Comparison of ENCODE assay signal across 23 cellular contexts in genomic region chr4:22336822-22337221, GRCh38.
DNase-seq lines count a peak whose midpoint lies in the region; ATAC-seq, FAIRE-seq and TF ChIP-seq lines count a peak whose summit lies in the region.
"Had no signal": no experiment of that assay in that cellular context is flagged by ENCODE, and none has a peak within 500 bp of the region (broad histone marks: within the 10 kb centered on the region; RNA-seq: fewer than 3 reads in every experiment).

No MANE protein-coding gene starts in this region.

- H3K14ac ChIP-seq in H1 (ENCODE audit: insufficient read length), result no peak overlapping the region

- H3K9me2 ChIP-seq in GM23338 (ENCODE audit: insufficient read depth) (no peaks in the 10 kb centered on the region), Loucy (replicated peaks; ENCODE audit: low read depth, low read length) (no peaks in the 10 kb centered on the region)

- H3K9me3 Mint-ChIP-seq in GM23338 (peaks cover 4% of the 10 kb centered on the region), WTC11 (peaks cover 7% of the 10 kb centered on the region)
- H3K9me3 Mint-ChIP-seq: CD8-positive, alpha-beta T cell had no signal

- H3K18ac ChIP-seq in H1 (ENCODE audit: extremely low read depth, low read length), result no peak overlapping the region

- no peak overlapping the region for H3K4me3 Mint-ChIP-seq in GM23338
- no peak overlapping the region for H3K4me3 Mint-ChIP-seq in WTC11
- H3K4me3 Mint-ChIP-seq: CD4-positive, CD25-positive, alpha-beta regulatory T cell; CD8-positive, alpha-beta T cell had no signal

- H3K4me1 Mint-ChIP-seq in GM23338, result no peaks in the 10 kb centered on the region
- H3K4me1 Mint-ChIP-seq in WTC11, result no peaks in the 10 kb centered on the region
- H3K4me1 Mint-ChIP-seq: CD4-positive, CD25-positive, alpha-beta regulatory T cell had no signal

- H2BK120ac ChIP-seq in H1 (replicated peaks; ENCODE audit: low read depth, low read length), result no peak overlapping the region

- H3F3A ChIP-seq in GM23338 (replicated peaks; ENCODE audit: low read depth) (no peaks in the 10 kb centered on the region), Loucy (ENCODE audit: low read depth) (no peaks in the 10 kb centered on the region)

- H4K5ac ChIP-seq in H1 (ENCODE audit: insufficient read length, low read depth, low read length), result no peak overlapping the region

- H3K27ac Mint-ChIP-seq in GM23338 (no peak overlapping the region), WTC11 (no peak overlapping the region)
- H3K27ac Mint-ChIP-seq: CD4-positive, CD25-positive, alpha-beta regulatory T cell; CD8-positive, alpha-beta T cell had no signal

- H2AFZ ChIP-seq in GM23338 (no peak overlapping the region), Loucy (ENCODE audit: low read length) (no peak overlapping the region), H1 (ENCODE audit: low read length) (no peak overlapping the region)
- H2AFZ ChIP-seq: GM23248 had no signal

- H3K9ac ChIP-seq in Loucy (ENCODE audit: low read depth, low read length, poor library complexity, severe bottlenecking) (no peak overlapping the region), H1 (replicated peaks in 1 of 4; ENCODE audit: extremely low read depth in 1 of 4, low read depth in 3 of 4, low read length in 3 of 4) (no peak overlapping the region)
- H3K9ac ChIP-seq: GM23248 had no signal

- TF ChIP-seq RAD21 in H1 (IDR thresholded peaks at IDR 0.05 in 1 of 2, conservative IDR thresholded peaks at IDR 0.05 in 1 of 2; ENCODE audit: low read depth in 2 of 2, low read length in 2 of 2), result peak; percentile 36 to 41; a peak in 3 of 4 replicates

- peak; percentile 41 for DNase-seq in GM23338 (ENCODE audit: low spot score)
- no peak for DNase-seq in H1 (ENCODE audit: low read depth in 1 of 2, low spot score in 2 of 2)
- no peak for DNase-seq in WTC11 (ENCODE audit: low spot score)
- no peak for DNase-seq in upper lobe of right lung
- no peak for DNase-seq in GM10266 (ENCODE audit: extremely low spot score)
- DNase-seq: 8988T; ACHN; C1 segment of cervical spinal cord; Caco-2; CD4-positive, CD25-positive, alpha-beta regulatory T cell; CD8-positive, alpha-beta T cell; DMS79; EL; GDM1; GM23248; HCEC 1CT had no signal

- no peak for FAIRE-seq in H1 (lab: Jason Lieb, UNC)
- FAIRE-seq: A549, GM12891, GM18507, H54 had no signal

- no peak for TF ChIP-seq POLR2A in H1 (IDR thresholded peaks at IDR 0.05; ENCODE audit: control extremely low read depth in 1 of 2, low read depth in 2 of 2, low read length in 2 of 2)

- no peak overlapping the region for H4K91ac ChIP-seq in H1 (replicated peaks; ENCODE audit: insufficient read length, low read length)

- H2BK12ac ChIP-seq in H1 (ENCODE audit: low read depth, low read length), result no peak overlapping the region

- H3K27me3 Mint-ChIP-seq in GM23338 (ENCODE audit: insufficient read depth, low read depth, poor library complexity) (no peaks in the 10 kb centered on the region), WTC11 (ENCODE audit: low read depth) (no peaks in the 10 kb centered on the region)
- H3K27me3 Mint-ChIP-seq: CD4-positive, CD25-positive, alpha-beta regulatory T cell had no signal

- TF ChIP-seq CTCF in 22Rv1 (IDR thresholded peaks at IDR 0.05), result 0 out of 2 replicates have a peak, but pooled peaks have one; percentile 6
- peak; percentile 50 to 59 for TF ChIP-seq CTCF in GM23338 (conservative IDR thresholded peaks at IDR 0.05; ENCODE audit: low read depth in 2 of 2)
- 0 out of 2 replicates have a peak, but pooled peaks have one; percentile 22 for TF ChIP-seq CTCF in Loucy (conservative IDR thresholded peaks at IDR 0.05; ENCODE audit: low read length)
- peak; percentile 34 to 42 (median 41) for TF ChIP-seq CTCF in H1 (IDR thresholded peaks at IDR 0.05; ENCODE audit: control extremely low read depth in 1 of 3, insufficient read depth in 1 of 3, low read depth in 1 of 3, low read length in 3 of 3)
- TF ChIP-seq CTCF in WTC11 (IDR thresholded peaks at IDR 0.05), result no peak
- no peak for TF ChIP-seq CTCF in upper lobe of right lung (IDR thresholded peaks at IDR 0.05)
- TF ChIP-seq CTCF in GM10266 (IDR thresholded peaks at IDR 0.05; ENCODE audit: control insufficient read depth, insufficient read depth, low read depth, missing control alignments), result no peak

- no peak overlapping the region for H4K8ac ChIP-seq in H1 (ENCODE audit: extremely low read depth, insufficient read depth, low read length)

- H3K36me3 ChIP-seq in GM23338 (ENCODE audit: insufficient read depth) (no peaks in the 10 kb centered on the region), Loucy (ENCODE audit: insufficient read depth, low read length) (no peaks in the 10 kb centered on the region), H1 (ENCODE audit: control insufficient read depth in 2 of 4, insufficient read depth in 4 of 4, low read length in 3 of 4) (no peaks in the 10 kb centered on the region; a peak in 1 of 8 replicates), upper lobe of right lung (no peaks in the 10 kb centered on the region)

- no peak for TF ChIP-seq EP300 in H1 (IDR thresholded peaks at IDR 0.05; ENCODE audit: borderline replicate concordance in 1 of 2, low read depth in 2 of 2, low read length in 2 of 2)

- no peaks in the 10 kb centered on the region for H3K4me1 ChIP-seq in GM23338 (ENCODE audit: insufficient read depth)
- H3K4me1 ChIP-seq in Loucy (ENCODE audit: insufficient read depth, low read length, poor library complexity, severe bottlenecking), result no peaks in the 10 kb centered on the region
- no peaks in the 10 kb centered on the region for H3K4me1 ChIP-seq in H1 (replicated peaks in 1 of 4; ENCODE audit: control insufficient read depth in 3 of 4, insufficient read depth in 4 of 4, low read length in 3 of 4)
- no peaks in the 10 kb centered on the region for H3K4me1 ChIP-seq in upper lobe of right lung
- H3K4me1 ChIP-seq: A549, Caco-2 had no signal

- H3K4me2 ChIP-seq in GM23338 (no peak overlapping the region), Loucy (ENCODE audit: low read depth, low read length, poor library complexity, severe bottlenecking) (no peak overlapping the region), H1 (ENCODE audit: insufficient read depth in 1 of 2, low read depth in 2 of 2, low read length in 2 of 2) (no peak overlapping the region)
- H3K4me2 ChIP-seq: A549 had no signal

- no peak overlapping the region for H3K4me3 ChIP-seq in GM23338
- no peak overlapping the region for H3K4me3 ChIP-seq in Loucy (ENCODE audit: low read length, poor library complexity, severe bottlenecking)
- H3K4me3 ChIP-seq in H1 (ENCODE audit: extremely low read depth in 1 of 4, insufficient read depth in 2 of 4, low read depth in 3 of 4, low read length in 4 of 4), result no peak overlapping the region
- no peak overlapping the region for H3K4me3 ChIP-seq in upper lobe of right lung
- H3K4me3 ChIP-seq: A549, GM23248 had no signal

- no peaks in the 10 kb centered on the region for H3K9me3 ChIP-seq in Loucy (ENCODE audit: insufficient read depth, low read depth, low read length)
- H3K9me3 ChIP-seq in H1 (ENCODE audit: insufficient read depth in 2 of 2, low read depth in 1 of 2, low read length in 1 of 2), result no peaks in the 10 kb centered on the region; a peak in 1 of 4 replicates
- no peaks in the 10 kb centered on the region for H3K9me3 ChIP-seq in upper lobe of right lung
- H3K9me3 ChIP-seq: A549, Caco-2 had no signal

- intact Hi-C loops in upper lobe of right lung (cut with DNase I), result no loop called here

- POLR2A ChIA-PET in H1 (lab: Charles Lee; ENCODE audit: partially characterized antibody), result interaction anchor here (1.0 kb wide), 1 partner anchor 67 kb away, joined by 3 read pairs; no protein-coding TSS in a partner anchor
- POLR2A ChIA-PET in WTC11 (lab: Charles Lee), result no interaction called here

- H2BK15ac ChIP-seq in H1 (ENCODE audit: low read length), result no peak overlapping the region

- no peak overlapping the region for H3K56ac ChIP-seq in H1 (replicated peaks; ENCODE audit: insufficient read length, low read depth, low read length)

- H3K79me1 ChIP-seq in H1 (ENCODE audit: low read depth, low read length), result no peaks in the 10 kb centered on the region

- H3K27me3 ChIP-seq in GM23338 (ENCODE audit: insufficient read depth), result no peaks in the 10 kb centered on the region
- H3K27me3 ChIP-seq in Loucy (ENCODE audit: insufficient read depth, low read length, poor library complexity, severe bottlenecking), result no peaks in the 10 kb centered on the region
- H3K27me3 ChIP-seq in H1 (replicated peaks in 1 of 4; ENCODE audit: control insufficient read depth in 3 of 4, extremely low read depth in 1 of 4, insufficient read depth in 3 of 4, low read length in 3 of 4), result no peaks in the 10 kb centered on the region
- H3K27me3 ChIP-seq in upper lobe of right lung, result no peaks in the 10 kb centered on the region

- no peaks in the 10 kb centered on the region for H3K79me2 ChIP-seq in GM23338 (replicated peaks; ENCODE audit: insufficient read depth)
- no peaks in the 10 kb centered on the region for H3K79me2 ChIP-seq in Loucy (ENCODE audit: insufficient read depth, low read length)
- no peaks in the 10 kb centered on the region for H3K79me2 ChIP-seq in H1 (ENCODE audit: control insufficient read depth in 1 of 2, insufficient read depth in 2 of 2, low read length in 2 of 2)

- H4K20me1 ChIP-seq in GM23338 (replicated peaks; ENCODE audit: insufficient read depth) (no peaks in the 10 kb centered on the region), Loucy (ENCODE audit: insufficient read depth, low read length, poor library complexity, severe bottlenecking) (no peaks in the 10 kb centered on the region), H1 (replicated peaks in 1 of 2; ENCODE audit: control insufficient read depth in 1 of 2, insufficient read depth in 2 of 2, low read length in 2 of 2) (no peaks in the 10 kb centered on the region)

- H3K23ac ChIP-seq in H1 (ENCODE audit: insufficient read length), result no peak overlapping the region

- no peak overlapping the region for H2BK20ac ChIP-seq in H1 (ENCODE audit: low read length)

- ATAC-seq in GM23338 (no peak), WTC11 (no peak; the same call in 1 of the 2 replicates), upper lobe of right lung (no peak), HG02763 (IDR thresholded peaks at IDR 0.05; ENCODE audit: unreplicated experiment) (no peak)
- ATAC-seq: A549; CD8-positive, alpha-beta T cell had no signal

- no peak overlapping the region for H2AK5ac ChIP-seq in H1 (ENCODE audit: low read depth, low read length)

- 96% methylated on average over 6 of the region's 6 CpGs; no CpG with 5 or more reads in 1 of the 2 experiments for WGBS in H1 (ENCODE audit: extremely low coverage in 1 of 2, insufficient coverage in 1 of 2, insufficient read length in 1 of 2, insufficient replicate concordance in 2 of 2, low coverage in 1 of 2, low lambda C conversion rate in 2 of 2, missing lambda C conversion rate in 1 of 2), 2 experiments

- no peaks in the 10 kb centered on the region for H3K23me2 ChIP-seq in H1 (ENCODE audit: low read depth, low read length)

- CTCF ChIA-PET in H1 (lab: Charles Lee; ENCODE audit: partially characterized antibody) (interaction anchor here (0.8 to 4.1 kb wide), 8 partner anchors 10 to 340 kb away, joined by 3 to 20 read pairs (median 4); no protein-coding TSS in a partner anchor), WTC11 (lab: Charles Lee) (interaction anchor here (0.6 to 1.3 kb wide), 3 partner anchors 20 to 548 kb away, joined by 3 read pairs; no protein-coding TSS in a partner anchor)

- H3K4ac ChIP-seq in H1 (replicated peaks; ENCODE audit: insufficient read length, low read depth, low read length), result no peak overlapping the region

- H3K27ac ChIP-seq in 22Rv1, result no peak overlapping the region
- H3K27ac ChIP-seq in GM23338 (ENCODE audit: low read depth), result no peak overlapping the region
- no peak overlapping the region for H3K27ac ChIP-seq in H1 (ENCODE audit: low read depth, low read length)
- no peak overlapping the region for H3K27ac ChIP-seq in upper lobe of right lung
- H3K27ac ChIP-seq: A549, GM23248 had no signal

- H2BK5ac ChIP-seq in H1 (ENCODE audit: low read depth, low read length), result no peak overlapping the region

- H3K36me3 Mint-ChIP-seq in GM23338 (ENCODE audit: low read depth) (peaks cover 15% of the 10 kb centered on the region; the same call in 2 of the 3 replicates), WTC11 (peaks cover 7% of the 10 kb centered on the region; the same call in 1 of the 2 replicates)
- H3K36me3 Mint-ChIP-seq: CD4-positive, CD25-positive, alpha-beta regulatory T cell; CD8-positive, alpha-beta T cell had no signal

Comparison
In these comparisons a context has a peak if more than half of its experiments do, and no peak if none do; other contexts are left out.
1. CTCF ChIP-seq: peak in 22Rv1 (single experiment), GM23338 (2 of 2), Loucy (single experiment) and H1 (3 of 3); none in WTC11 (single experiment), upper lobe of right lung (single experiment) and GM10266 (single experiment).